Comparison of ENCODE assay signal across 12 cellular contexts in genomic region chr1:149846042-149846441, GRCh38. TPM values are rescaled to one million over a fixed set of nuclear protein-coding genes. Genes with fewer than 3 reads are reported as not detected.
DNase-seq lines count a peak whose midpoint lies in the region; ATAC-seq, FAIRE-seq and TF ChIP-seq lines count a peak whose summit lies in the region.
"Had no signal": no experiment of that assay in that cellular context is flagged by ENCODE, and none has a peak within 500 bp of the region (broad histone marks: within the 10 kb centered on the region; RNA-seq: fewer than 3 reads in every experiment).

No MANE protein-coding gene starts in this region.

- TF ChIP-seq CTCF in esophagus muscularis mucosa (IDR thresholded peaks at IDR 0.05) = no peak

- ATAC-seq in stimulated activated naive CD8-positive, alpha-beta T cell treated with anti-CD3 and anti-CD28 coated beads, Interleukin-15, Interleukin-2, amounts not matched to agents 100 U/mL and 50 U/mL, for 24 hours = no peak
- ATAC-seq: body of pancreas had no signal

- no peaks in the 10 kb centered on the region for H3K27me3 ChIP-seq in iPS-18a (ENCODE audit: control insufficient read depth, insufficient read depth, low read length)
- no peaks in the 10 kb centered on the region for H3K27me3 ChIP-seq in esophagus muscularis mucosa
- no peaks in the 10 kb centered on the region for H3K27me3 ChIP-seq in small intestine (ENCODE audit: control insufficient read depth in 2 of 2, insufficient read depth in 2 of 2, low read length in 2 of 2)
- H3K27me3 ChIP-seq: body of pancreas had no signal

- intact Hi-C loops in esophagus muscularis mucosa (cut with DNase I) = no loop called here

- no peak for TF ChIP-seq POLR2A in esophagus muscularis mucosa (IDR thresholded peaks at IDR 0.05; ENCODE audit: low read depth)

- H3K9ac ChIP-seq in iPS-18a (ENCODE audit: low read length) = peak overlapping the region; percentile 82

- peaks cover 33% of the 10 kb centered on the region for H3K36me3 Mint-ChIP-seq in stimulated activated naive CD8-positive, alpha-beta T cell treated with anti-CD3 and anti-CD28 coated beads, Interleukin-15, Interleukin-2, amounts not matched to agents 100 ng/mL and 50 ng/mL, for 24 hours (ENCODE audit: low read depth)
- H3K36me3 Mint-ChIP-seq in T-helper 1 cell treated with Interleukin-12 subunit alpha and Interleukin-12 subunit beta and Interleukin-4 antibody, amounts not matched to agents 30 μg/mL and 1 μg/mL, for 36 hours (ENCODE audit: low read depth) = peaks cover 31% of the 10 kb centered on the region

- DNase-seq in stimulated activated naive CD8-positive, alpha-beta T cell treated with anti-CD3 and anti-CD28 coated beads, Interleukin-15, Interleukin-2, amounts not matched to agents 100 U/mL and 50 U/mL, for 24 hours = no peak
- DNase-seq in esophagus muscularis mucosa (ENCODE audit: extremely low spot score) (no peak), small intestine (no peak)
- DNase-seq in central memory CD4-positive, alpha-beta T cell = no peak
- DNase-seq: body of pancreas, COR-L47, NCI-H510A treated with DMSO at 0.1 percent for 48 hours had no signal

- H3K4me1 ChIP-seq in iPS-18a (ENCODE audit: control insufficient read depth, low read depth, low read length) (peaks cover 43% of the 10 kb centered on the region), urinary bladder (ENCODE audit: insufficient read depth) (no peaks in the 10 kb centered on the region), esophagus muscularis mucosa (peaks cover 31 to 50% (median 47%) of the 10 kb centered on the region in 4 donors), small intestine (ENCODE audit: control insufficient read depth in 2 of 2, insufficient read depth in 1 of 2, low read depth in 1 of 2, low read length in 1 of 2) (peaks cover 8 to 17% of the 10 kb centered on the region in 2 donors)

- FAIRE-seq in small intestine (lab: Jason Lieb, UNC) = no peak

- H3K36me3 ChIP-seq in iPS-18a (ENCODE audit: control insufficient read depth, low read depth, low read length) = no peaks in the 10 kb centered on the region
- no peaks in the 10 kb centered on the region for H3K36me3 ChIP-seq in urinary bladder (ENCODE audit: insufficient read depth)
- peaks cover 0 to 4% (median 0%) of the 10 kb centered on the region in 4 donors for H3K36me3 ChIP-seq in esophagus muscularis mucosa
- no peaks in the 10 kb centered on the region for H3K36me3 ChIP-seq in small intestine (ENCODE audit: control insufficient read depth in 2 of 2, insufficient read depth in 2 of 2, low read length in 2 of 2)
- H3K36me3 ChIP-seq: thoracic aorta had no signal

- peak overlapping the region; percentile 33 for H3K27ac ChIP-seq in iPS-18a (ENCODE audit: low read length)
- H3K27ac ChIP-seq in urinary bladder (ENCODE audit: low read depth) = peak overlapping the region; percentile 10
- H3K27ac ChIP-seq in esophagus muscularis mucosa (replicated peaks in 1 of 4) = no peak overlapping the region
- no peak overlapping the region for H3K27ac ChIP-seq in small intestine (ENCODE audit: low read depth in 1 of 2, low read length in 1 of 2)
- H3K27ac ChIP-seq: body of pancreas, thoracic aorta had no signal

- peak overlapping the region; percentile 91 for H3K4me3 ChIP-seq in iPS-18a (ENCODE audit: low read length)
- no peak overlapping the region for H3K4me3 ChIP-seq in urinary bladder (ENCODE audit: low read depth, low read length)
- H3K4me3 ChIP-seq in esophagus muscularis mucosa = no peak overlapping the region
- H3K4me3 ChIP-seq in small intestine (ENCODE audit: low read depth in 1 of 2, low read length in 2 of 2) = no peak overlapping the region
- H3K4me3 ChIP-seq: body of pancreas, thoracic aorta had no signal

- TF ChIP-seq EP300 in esophagus muscularis mucosa (IDR thresholded peaks at IDR 0.05) = no peak

- no peaks in the 10 kb centered on the region for H3K9me3 Mint-ChIP-seq in stimulated activated naive CD8-positive, alpha-beta T cell treated with anti-CD3 and anti-CD28 coated beads, Interleukin-15, Interleukin-2, amounts not matched to agents 100 ng/mL and 50 ng/mL, for 24 hours
- no peaks in the 10 kb centered on the region for H3K9me3 Mint-ChIP-seq in T-helper 1 cell treated with Interleukin-12 subunit alpha and Interleukin-12 subunit beta and Interleukin-4 antibody, amounts not matched to agents 30 μg/mL and 1 μg/mL, for 36 hours

- H3K27ac Mint-ChIP-seq in stimulated activated naive CD8-positive, alpha-beta T cell treated with anti-CD3 and anti-CD28 coated beads, Interleukin-15, Interleukin-2, amounts not matched to agents 100 ng/mL and 50 ng/mL, for 24 hours = peak overlapping the region; percentile 81
- H3K27ac Mint-ChIP-seq in T-helper 1 cell treated with Interleukin-12 subunit alpha and Interleukin-12 subunit beta and Interleukin-4 antibody, amounts not matched to agents 30 μg/mL and 1 μg/mL, for 36 hours = peak overlapping the region; percentile 87

- peak overlapping the region; percentile 93 for H3K4me3 Mint-ChIP-seq in stimulated activated naive CD8-positive, alpha-beta T cell treated with anti-CD3 and anti-CD28 coated beads, Interleukin-15, Interleukin-2, amounts not matched to agents 100 ng/mL and 50 ng/mL, for 24 hours
- peak overlapping the region; percentile 78 for H3K4me3 Mint-ChIP-seq in T-helper 1 cell treated with Interleukin-12 subunit alpha and Interleukin-12 subunit beta and Interleukin-4 antibody, amounts not matched to agents 30 μg/mL and 1 μg/mL, for 36 hours

- H3K9me3 ChIP-seq in iPS-18a (ENCODE audit: control insufficient read depth, low read depth, low read length) (no peaks in the 10 kb centered on the region), esophagus muscularis mucosa (no peaks in the 10 kb centered on the region), small intestine (ENCODE audit: control insufficient read depth, low read depth) (no peaks in the 10 kb centered on the region)
- H3K9me3 ChIP-seq: body of pancreas, thoracic aorta had no signal

- 85% methylated on average over 3 of the region's 3 CpGs for WGBS in urinary bladder
- 90% methylated on average over 3 of the region's 3 CpGs for WGBS in esophagus muscularis mucosa
- WGBS in small intestine, 3 donors = 80 to 92% (median 86%) methylated on average over 3 of the region's 3 CpGs

- H3K27me3 Mint-ChIP-seq in stimulated activated naive CD8-positive, alpha-beta T cell treated with anti-CD3 and anti-CD28 coated beads, Interleukin-15, Interleukin-2, amounts not matched to agents 100 ng/mL and 50 ng/mL, for 24 hours = no peaks in the 10 kb centered on the region
- H3K27me3 Mint-ChIP-seq in T-helper 1 cell treated with Interleukin-12 subunit alpha and Interleukin-12 subunit beta and Interleukin-4 antibody, amounts not matched to agents 30 μg/mL and 1 μg/mL, for 36 hours (ENCODE audit: low read depth) = no peaks in the 10 kb centered on the region

- H3K4me1 Mint-ChIP-seq in stimulated activated naive CD8-positive, alpha-beta T cell treated with anti-CD3 and anti-CD28 coated beads, Interleukin-15, Interleukin-2, amounts not matched to agents 100 ng/mL and 50 ng/mL, for 24 hours (ENCODE audit: low read depth) = peaks cover 59% of the 10 kb centered on the region
- H3K4me1 Mint-ChIP-seq in T-helper 1 cell treated with Interleukin-12 subunit alpha and Interleukin-12 subunit beta and Interleukin-4 antibody, amounts not matched to agents 30 μg/mL and 1 μg/mL, for 36 hours (ENCODE audit: low read depth) = peaks cover 51% of the 10 kb centered on the region

RNA-seq across cellular contexts. Expression of gene BOLA1, which starts 53.3 kb away (rescaled TPM):
- total RNA-seq in urinary bladder = 11.4 TPM
- 34.2 TPM for polyA plus RNA-seq in urinary bladder
- 10 to 100 TPM; 31.1 to 45.8 (median 41.6) TPM for total RNA-seq in esophagus muscularis mucosa
- 10 to 100 TPM; 24.7 to 49.4 (median 31.3) TPM for polyA plus RNA-seq in small intestine

Comparison
In these comparisons a context has a peak if more than half of its experiments do, and no peak if none do; other contexts are left out.
1. H3K27ac ChIP-seq: peak in iPS-18a (single experiment) and urinary bladder (single experiment); none in esophagus muscularis mucosa (0 of 4) and small intestine (0 of 2).